Comparison of ENCODE assay signal across 10 cellular contexts in genomic region chr5:176578391-176578808, GRCh38. TPM values are rescaled to one million over a fixed set of nuclear protein-coding genes. Genes with fewer than 3 reads are reported as not detected.
A peak's percentile ranks its signal among the peaks of the same experiment; 100 is the strongest.
DNase-seq lines count a peak whose midpoint lies in the region; ATAC-seq, FAIRE-seq and TF ChIP-seq lines count a peak whose summit lies in the region.
"Had no signal": no experiment of that assay in that cellular context is flagged by ENCODE, and none has a peak within 500 bp of the region (broad histone marks: within the 10 kb centered on the region; RNA-seq: fewer than 3 reads in every experiment).

No MANE protein-coding gene starts in this region.

- no peaks in the 10 kb centered on the region for H3K4me1 Mint-ChIP-seq in astrocyte (ENCODE audit: low read depth, unreplicated experiment)

- no peak overlapping the region for H3K27ac Mint-ChIP-seq in astrocyte (ENCODE audit: unreplicated experiment)
- H3K27ac Mint-ChIP-seq: stimulated activated naive CD8-positive, alpha-beta T cell treated with anti-CD3 and anti-CD28 coated beads, Interleukin-15, amount 100 ng/mL, for 72 hours had no signal

- H3K36me3 Mint-ChIP-seq in astrocyte (ENCODE audit: low read depth, unreplicated experiment) = no peaks in the 10 kb centered on the region

- TF ChIP-seq POLR2A in thyroid gland (IDR thresholded peaks at IDR 0.05) = no peak

- CTCF ChIA-PET in PC-9 (lab: Charles Lee) = interaction anchor here (0.8 kb wide), 1 partner anchor 848 kb away, joined by 3 read pairs; no protein-coding TSS in a partner anchor

- peak; percentile 65 for DNase-seq in Right ventricle myocardium inferior (ENCODE audit: missing footprints)
- no peak for DNase-seq in cardiac septum (ENCODE audit: low spot score)
- DNase-seq in PC-9 = peak; percentile 63 to 86
- peak; percentile 14 for DNase-seq in astrocyte (ENCODE audit: low read depth)
- no peak for DNase-seq in keratinocyte (ENCODE audit: low read depth, low spot score)
- DNase-seq in thyroid gland = peak; percentile 77 to 78
- DNase-seq in epidermal melanocyte (ENCODE audit: insufficient read length, low spot score) = no peak
- DNase-seq in UCSD-AML1 (lab: John Stamatoyannopoulos, UW; ENCODE audit: unreplicated experiment) = no peak

- intact Hi-C loops in Right ventricle myocardium inferior (cut with DNase I) = no loop called here
- intact Hi-C loops in cardiac septum (cut with DNase I) = no loop called here
- intact Hi-C loops in PC-9 (cut with micrococcal nuclease; ENCODE audit: unreplicated experiment) = loop anchor here (1.0 kb wide), 1 partner anchor 162 kb away; the partner anchor contains the start of gene CLTB
- intact Hi-C loops in thyroid gland (cut with DNase I) = loop anchor here (5.0 kb wide), 1 partner anchor 161 kb away; the partner anchor contains the start of gene CLTB

- H4K20me1 ChIP-seq in PC-9 (ENCODE audit: insufficient read depth) = no peaks in the 10 kb centered on the region
- no peaks in the 10 kb centered on the region for H4K20me1 ChIP-seq in astrocyte (ENCODE audit: insufficient read depth, low read length)
- H4K20me1 ChIP-seq in keratinocyte (ENCODE audit: control insufficient read depth, extremely low read depth, insufficient read depth, low read length) = no peaks in the 10 kb centered on the region

- H3K36me3 ChIP-seq in PC-9 (ENCODE audit: low read depth) (no peaks in the 10 kb centered on the region), astrocyte (ENCODE audit: insufficient read depth, low read length) (no peaks in the 10 kb centered on the region), keratinocyte (ENCODE audit: control insufficient read depth in 2 of 2, extremely low read depth in 1 of 2, insufficient read depth in 2 of 2, low read length in 2 of 2) (no peaks in the 10 kb centered on the region), thyroid gland (no peaks in the 10 kb centered on the region)

- H3K9me3 ChIP-seq in PC-9 (ENCODE audit: insufficient read depth, low read depth) (no peaks in the 10 kb centered on the region), astrocyte (ENCODE audit: insufficient read depth, low read depth, low read length) (no peaks in the 10 kb centered on the region), keratinocyte (ENCODE audit: control insufficient read depth, low read depth, low read length) (no peaks in the 10 kb centered on the region), thyroid gland (no peaks in the 10 kb centered on the region)

- H3K4me3 ChIP-seq in PC-9 (no peak overlapping the region), astrocyte (ENCODE audit: insufficient read depth, low read depth, low read length) (no peak overlapping the region), keratinocyte (ENCODE audit: control insufficient read depth in 2 of 3, extremely low read depth in 1 of 3, insufficient read depth in 2 of 3, low read depth in 1 of 3, low read length in 3 of 3) (no peak overlapping the region), thyroid gland (replicated peaks in 1 of 3) (no peak overlapping the region)

- H3K4me1 ChIP-seq in PC-9 (replicated peaks; ENCODE audit: insufficient read depth) = 0 out of 2 replicates have a peak, but pooled peaks cover 4% of the 10 kb centered on the region
- H3K4me1 ChIP-seq in astrocyte (ENCODE audit: insufficient read depth, low read length) = no peaks in the 10 kb centered on the region
- no peaks in the 10 kb centered on the region for H3K4me1 ChIP-seq in keratinocyte (ENCODE audit: control insufficient read depth, extremely low read depth, insufficient read depth, low read length)
- no peaks in the 10 kb centered on the region for H3K4me1 ChIP-seq in thyroid gland

- H3K9me3 Mint-ChIP-seq in astrocyte (ENCODE audit: unreplicated experiment) = no peaks in the 10 kb centered on the region
- H3K9me3 Mint-ChIP-seq: stimulated activated naive CD8-positive, alpha-beta T cell treated with anti-CD3 and anti-CD28 coated beads, Interleukin-15, amount 100 ng/mL, for 72 hours had no signal

- peaks cover 5% of the 10 kb centered on the region; the same call in 1 of the 2 replicates for H3F3A ChIP-seq in PC-9 (ENCODE audit: insufficient read depth, low read depth)

- H2AFZ ChIP-seq in PC-9 (no peak overlapping the region), astrocyte (ENCODE audit: low read depth, low read length) (no peak overlapping the region), keratinocyte (ENCODE audit: control insufficient read depth, low read length) (no peak overlapping the region)

- no peak overlapping the region for H3K4me3 Mint-ChIP-seq in astrocyte (ENCODE audit: unreplicated experiment)
- H3K4me3 Mint-ChIP-seq: stimulated activated naive CD8-positive, alpha-beta T cell treated with anti-CD3 and anti-CD28 coated beads, Interleukin-15, amount 100 ng/mL, for 72 hours had no signal

- H3K27ac ChIP-seq in PC-9 (no peak overlapping the region), astrocyte (ENCODE audit: low read depth, low read length) (no peak overlapping the region), keratinocyte (ENCODE audit: control insufficient read depth, insufficient read depth, low read length) (no peak overlapping the region), thyroid gland (no peak overlapping the region)

- 17 to 37% methylated on average over 5 to 10 of the region's 15 CpGs for WGBS in thyroid gland, 2 donors

- H3K9me1 ChIP-seq in keratinocyte (ENCODE audit: control insufficient read depth, extremely low read depth, insufficient read depth, low read length) = no peaks in the 10 kb centered on the region

- FAIRE-seq in astrocyte (lab: Jason Lieb, UNC) = no peak
- FAIRE-seq in keratinocyte (lab: Jason Lieb, UNC) = no peak
- FAIRE-seq: colon had no signal

- TF ChIP-seq CTCF in PC-9 (conservative IDR thresholded peaks at IDR 0.05) (peak; percentile 83), astrocyte (IDR thresholded peaks at IDR 0.05; ENCODE audit: insufficient read depth, low read depth, low read length) (peak; percentile 31), keratinocyte (optimal IDR thresholded peaks at IDR 0.05 in 1 of 3, IDR thresholded peaks at IDR 0.05 in 1 of 3, conservative IDR thresholded peaks at IDR 0.05 in 1 of 3; ENCODE audit: extremely low read depth in 1 of 3, insufficient read depth in 2 of 3, low read length in 3 of 3) (peak; percentile 63 to 87 (median 73)), thyroid gland (IDR thresholded peaks at IDR 0.05) (peak; percentile 28 to 75 (median 58))

- peaks cover 28% of the 10 kb centered on the region for H3K27me3 Mint-ChIP-seq in astrocyte (ENCODE audit: low read depth, unreplicated experiment)
- H3K27me3 Mint-ChIP-seq: stimulated activated naive CD8-positive, alpha-beta T cell treated with anti-CD3 and anti-CD28 coated beads, Interleukin-15, amount 100 ng/mL, for 72 hours had no signal

- dilution Hi-C loops in keratinocyte (cut with MboI; ENCODE audit: extremely low pct_ligation_motif_present, low sequenced_read_pairs) = no loop called here

- H3K27me3 ChIP-seq in PC-9 (ENCODE audit: insufficient read depth, low read depth) = no peaks in the 10 kb centered on the region
- peaks cover 3% of the 10 kb centered on the region for H3K27me3 ChIP-seq in astrocyte (ENCODE audit: insufficient read depth, low read length)
- H3K27me3 ChIP-seq in keratinocyte (ENCODE audit: control insufficient read depth, extremely low read depth, insufficient read depth, low read length) = no peaks in the 10 kb centered on the region
- H3K27me3 ChIP-seq in thyroid gland = no peaks in the 10 kb centered on the region

- ATAC-seq in Right ventricle myocardium inferior = no peak
- ATAC-seq: stimulated activated naive CD8-positive, alpha-beta T cell treated with anti-CD3 and anti-CD28 coated beads, Interleukin-15, amount 100 ng/mL, for 72 hours had no signal

- H3K79me2 ChIP-seq in PC-9 (ENCODE audit: low read depth) (no peaks in the 10 kb centered on the region), astrocyte (ENCODE audit: insufficient read depth, low read length) (no peaks in the 10 kb centered on the region), keratinocyte (ENCODE audit: control insufficient read depth, insufficient read depth, low read length) (no peaks in the 10 kb centered on the region)

- POLR2A ChIA-PET in PC-9 (lab: Charles Lee; ENCODE audit: unreplicated experiment) = interaction anchor here (0.6 kb wide), 1 partner anchor 847 kb away, joined by 5 read pairs; no protein-coding TSS in a partner anchor

- H3K9me2 ChIP-seq in PC-9 (ENCODE audit: insufficient read depth) = no peaks in the 10 kb centered on the region

- BruUV-seq in PC-9 (replicated peaks; lab: Mats Ljungman, UMichigan) = no TSS peak

- H3K4me2 ChIP-seq in PC-9 (peak overlapping the region; percentile 34; the same call in 1 of the 2 replicates), astrocyte (ENCODE audit: low read length) (no peak overlapping the region), keratinocyte (ENCODE audit: control insufficient read depth, extremely low read depth, insufficient read depth, low read depth, low read length) (no peak overlapping the region)

- H3K9ac ChIP-seq in astrocyte (ENCODE audit: low read length) = no peak overlapping the region
- H3K9ac ChIP-seq in keratinocyte (ENCODE audit: control insufficient read depth, extremely low read depth, insufficient read depth, low read length) = no peak overlapping the region

RNA-seq across cellular contexts. Expression of gene CDHR2, which starts 29.3 kb away (rescaled TPM):
- total RNA-seq in Right ventricle myocardium inferior = 0.19 TPM
- 0.51 TPM for total RNA-seq in cardiac septum
- not detected in 2 replicates for total RNA-seq in PC-9 (2021)
- 0.43 and 0.50 TPM in 2 replicates for total RNA-seq in astrocyte
- 0.01 TPM in 2 of 3 replicates, not detected in the other for polyA plus RNA-seq in keratinocyte
- not detected for polyA plus RNA-seq in keratinocyte (2011; ENCODE audit: low read depth)
- not detected in 2 replicates for polyA plus RNA-seq in keratinocyte (2011; cell fraction: cytosol; rRNA removed)
- polyA plus RNA-seq in keratinocyte (2011; cell fraction: nucleus; rRNA removed) = 0.03 TPM in 1 of 2 replicates, not detected in the other
- polyA plus RNA-seq in keratinocyte (2012; ENCODE audit: low replicate concordance) = 0.24 TPM in 1 of 2 replicates, not detected in the other
- polyA minus RNA-seq in keratinocyte = 0.07 TPM in 1 of 3 replicates, not detected in the others
- not detected for polyA minus RNA-seq in keratinocyte (2011; cell fraction: cytosol; rRNA and poly(A)+ RNA removed)
- not detected in 2 replicates for polyA minus RNA-seq in keratinocyte (2011; cell fraction: nucleus; rRNA and poly(A)+ RNA removed)
- total RNA-seq in thyroid gland = under 1 TPM in 1 of 4 donors, not detected in 3; 0.11 TPM

RNA-seq across cellular contexts. Expression of gene GPRIN1, which starts 31.6 kb away (rescaled TPM):
- total RNA-seq in Right ventricle myocardium inferior = 0.41 TPM
- 0.48 TPM for total RNA-seq in cardiac septum
- total RNA-seq in PC-9 (2021) = 7.2 and 11.0 TPM in 2 replicates
- 6.8 and 8.2 TPM in 2 replicates for total RNA-seq in astrocyte
- polyA plus RNA-seq in keratinocyte = 4.0 to 4.6 TPM (median 4.4 TPM) in 3 replicates
- 2.4 TPM for polyA plus RNA-seq in keratinocyte (2011; ENCODE audit: low read depth)
- polyA plus RNA-seq in keratinocyte (2011; cell fraction: cytosol; rRNA removed) = 3.5 and 5.5 TPM in 2 replicates
- polyA plus RNA-seq in keratinocyte (2011; cell fraction: nucleus; rRNA removed) = 5.2 and 8.0 TPM in 2 replicates
- 3.8 and 7.6 TPM in 2 replicates for polyA plus RNA-seq in keratinocyte (2012; ENCODE audit: low replicate concordance)
- polyA minus RNA-seq in keratinocyte = 4.9 to 5.7 TPM (median 5.5 TPM) in 3 replicates
- polyA minus RNA-seq in keratinocyte (2011; cell fraction: cytosol; rRNA and poly(A)+ RNA removed) = 9.0 TPM
- 6.6 and 8.4 TPM in 2 replicates for polyA minus RNA-seq in keratinocyte (2011; cell fraction: nucleus; rRNA and poly(A)+ RNA removed)
- under 1 TPM; 0.24 to 0.75 (median 0.30) TPM for total RNA-seq in thyroid gland

RNA-seq across cellular contexts. Expression of gene RNF44, which starts 41.2 kb away (rescaled TPM):
- total RNA-seq in Right ventricle myocardium inferior (25.5 TPM), cardiac septum (25.4 TPM), PC-9 (2021) (87.4 and 94.2 TPM in 2 replicates), astrocyte (47.8 and 59.8 TPM in 2 replicates), thyroid gland (10 to 100 TPM; 12.1 to 27.3 (median 22.4) TPM)
- 5.3 to 9.9 TPM (median 6.4 TPM) in 3 replicates for polyA plus RNA-seq in keratinocyte
- polyA plus RNA-seq in keratinocyte (2011; ENCODE audit: low read depth) = 7.6 TPM
- polyA plus RNA-seq in keratinocyte (2011; cell fraction: cytosol; rRNA removed) = 5.5 and 10.2 TPM in 2 replicates
- polyA plus RNA-seq in keratinocyte (2011; cell fraction: nucleus; rRNA removed) = 35.9 and 49.7 TPM in 2 replicates
- polyA plus RNA-seq in keratinocyte (2012; ENCODE audit: low replicate concordance) = 18.2 and 30.0 TPM in 2 replicates
- 5.0 to 16.2 TPM (median 7.2 TPM) in 3 replicates for polyA minus RNA-seq in keratinocyte
- 28.8 TPM for polyA minus RNA-seq in keratinocyte (2011; cell fraction: cytosol; rRNA and poly(A)+ RNA removed)
- 15.8 and 17.5 TPM in 2 replicates for polyA minus RNA-seq in keratinocyte (2011; cell fraction: nucleus; rRNA and poly(A)+ RNA removed)

RNA-seq across cellular contexts. Expression of gene SNCB, which starts 51.9 kb away (rescaled TPM):
- total RNA-seq in Right ventricle myocardium inferior (not detected), cardiac septum (0.43 TPM), PC-9 (2021) (not detected in 2 replicates), astrocyte (2.7 and 3.4 TPM in 2 replicates), thyroid gland (not detected)
- polyA plus RNA-seq in keratinocyte = 0.21 to 1.00 TPM (median 0.69 TPM) in 3 replicates
- not detected for polyA plus RNA-seq in keratinocyte (2011; ENCODE audit: low read depth)
- polyA plus RNA-seq in keratinocyte (2011; cell fraction: cytosol; rRNA removed) = 0.26 and 0.47 TPM in 2 replicates
- 0.31 and 0.50 TPM in 2 replicates for polyA plus RNA-seq in keratinocyte (2011; cell fraction: nucleus; rRNA removed)
- 1.9 TPM in 1 of 2 replicates, not detected in the other for polyA plus RNA-seq in keratinocyte (2012; ENCODE audit: low replicate concordance)
- polyA minus RNA-seq in keratinocyte = 0.33 TPM in 1 of 3 replicates, not detected in the others
- polyA minus RNA-seq in keratinocyte (2011; cell fraction: cytosol; rRNA and poly(A)+ RNA removed) = not detected
- polyA minus RNA-seq in keratinocyte (2011; cell fraction: nucleus; rRNA and poly(A)+ RNA removed) = not detected in 2 replicates

RNA-seq across cellular contexts. Expression of gene EIF4E1B, which starts 52.1 kb away (rescaled TPM):
- total RNA-seq in Right ventricle myocardium inferior (not detected), cardiac septum (not detected), PC-9 (2021) (not detected in 2 replicates), astrocyte (not detected in 2 replicates), thyroid gland (not detected)
- polyA plus RNA-seq in keratinocyte = not detected in 3 replicates
- polyA plus RNA-seq in keratinocyte (2011; ENCODE audit: low read depth) = not detected
- not detected in 2 replicates for polyA plus RNA-seq in keratinocyte (2011; cell fraction: cytosol; rRNA removed)
- polyA plus RNA-seq in keratinocyte (2011; cell fraction: nucleus; rRNA removed) = not detected in 2 replicates
- not detected in 2 replicates for polyA plus RNA-seq in keratinocyte (2012; ENCODE audit: low replicate concordance)
- not detected in 3 replicates for polyA minus RNA-seq in keratinocyte
- polyA minus RNA-seq in keratinocyte (2011; cell fraction: cytosol; rRNA and poly(A)+ RNA removed) = not detected
- polyA minus RNA-seq in keratinocyte (2011; cell fraction: nucleus; rRNA and poly(A)+ RNA removed) = not detected in 2 replicates

Comparison
In these comparisons a context has a peak if more than half of its experiments do, and no peak if none do; other contexts are left out.
1. DNase-seq: peak in Right ventricle myocardium inferior (single experiment), PC-9 (2 of 2), astrocyte (single experiment) and thyroid gland (2 of 2); none in cardiac septum (single experiment), keratinocyte (single experiment), epidermal melanocyte (single experiment) and UCSD-AML1 (single experiment).
2. CTCF ChIP-seq: peak in every context shown above with its lines; median percentile 83 in PC-9; 73 in keratinocyte; 58 in thyroid gland; 31 in astrocyte.
3. intact Hi-C loops: an anchor here in PC-9 (1.0 kb wide) and thyroid gland (5.0 kb wide); none called in Right ventricle myocardium inferior and cardiac septum.